In genomic region chr12:69417741-69418167, GRCh38 we compare ENCODE assay signal across 1 cellular context.
TF ChIP-seq lines count a peak whose summit lies in the region.

No MANE protein-coding gene starts in this region.

TF ChIP-seq in HepG2, 621 proteins besides CTCF, POLR2A, EP300 and RAD21 (continued from another document):
- no peak for TF ChIP-seq PBX3 (CRISPR knock-in tag; IDR thresholded peaks at IDR 0.05; ENCODE audit: borderline replicate concordance)
